21 cellular contexts compared by ENCODE assay signal in genomic region chr2:208135794-208136369, GRCh38. TPM values are rescaled to one million over a fixed set of nuclear protein-coding genes. Genes with fewer than 3 reads are reported as not detected.
"Had no signal": no experiment of that assay in that cellular context is flagged by ENCODE, and none has a peak within 500 bp of the region (broad histone marks: within the 10 kb centered on the region; RNA-seq: fewer than 3 reads in every experiment).

No MANE protein-coding gene starts in this region.

- H3K27ac ChIP-seq: epithelial cell of prostate, SJCRH30 had no signal

- DNase-seq: activated CD4-positive, alpha-beta T cell treated with anti-CD3 and anti-CD28 coated beads, Interleukin-2, amount 10 ng/mL, durations not matched to agents 7 days and 5 days; activated CD4-positive, CD25-positive, alpha-beta regulatory T cell; activated CD8-positive, alpha-beta memory T cell treated with anti-CD3 and anti-CD28 coated beads, Interleukin-2, amount 50 U/mL, for 48 hours; activated gamma-delta T cell treated with Interleukin-2 at 50 U/mL for 16 hours; activated naive CD8-positive, alpha-beta T cell treated with anti-CD3 and anti-CD28 coated beads for 36 hours; dermis blood vessel endothelial cell; foreskin melanocyte; head of caudate nucleus; retina; SJCRH30; T-helper 17 cell had no signal

- H3K4me3 ChIP-seq: SJCRH30 had no signal

- H3K36me3 ChIP-seq: SJCRH30 had no signal

- H3K4me1 ChIP-seq: SJCRH30 had no signal

- ATAC-seq: T-helper 17 cell had no signal

- H3K9me3 ChIP-seq: SJCRH30 had no signal

- H3K27me3 ChIP-seq: SJCRH30 had no signal

- FAIRE-seq: TTC549 had no signal

RNA-seq across cellular contexts. Expression of gene CRYGC, which starts 6.3 kb away (rescaled TPM):
- total RNA-seq: activated CD4-positive, alpha-beta T cell treated with anti-CD3 and anti-CD28 coated beads, Interleukin-2, amount 10 ng/mL, durations not matched to agents 7 days and 5 days; activated naive CD8-positive, alpha-beta T cell treated with anti-CD3 and anti-CD28 coated beads for 36 hours; chondrocyte; dermis blood vessel endothelial cell; fibroblast of lung; lower leg skin; mesenteric fat pad; osteocyte; SJCRH30; T-helper 17 cell; temporal lobe; ureter had no signal
- polyA plus RNA-seq: fibroblast of lung, neural cell had no signal

RNA-seq across cellular contexts. Expression of gene CRYGB, which starts 10.1 kb away (rescaled TPM):
- total RNA-seq: activated CD4-positive, alpha-beta T cell treated with anti-CD3 and anti-CD28 coated beads, Interleukin-2, amount 10 ng/mL, durations not matched to agents 7 days and 5 days; activated naive CD8-positive, alpha-beta T cell treated with anti-CD3 and anti-CD28 coated beads for 36 hours; chondrocyte; dermis blood vessel endothelial cell; fibroblast of lung; lower leg skin; mesenteric fat pad; osteocyte; SJCRH30; T-helper 17 cell; temporal lobe; ureter had no signal
- polyA plus RNA-seq: fibroblast of lung, neural cell had no signal

RNA-seq across cellular contexts. Expression of gene CRYGD, which starts 11.6 kb away (rescaled TPM):
- total RNA-seq: activated CD4-positive, alpha-beta T cell treated with anti-CD3 and anti-CD28 coated beads, Interleukin-2, amount 10 ng/mL, durations not matched to agents 7 days and 5 days; activated naive CD8-positive, alpha-beta T cell treated with anti-CD3 and anti-CD28 coated beads for 36 hours; chondrocyte; dermis blood vessel endothelial cell; fibroblast of lung; lower leg skin; mesenteric fat pad; osteocyte; SJCRH30; T-helper 17 cell; ureter had no signal
- polyA plus RNA-seq: fibroblast of lung, neural cell had no signal

RNA-seq across cellular contexts. Expression of gene CRYGA, which starts 27.5 kb away (rescaled TPM):
- total RNA-seq: activated CD4-positive, alpha-beta T cell treated with anti-CD3 and anti-CD28 coated beads, Interleukin-2, amount 10 ng/mL, durations not matched to agents 7 days and 5 days; activated naive CD8-positive, alpha-beta T cell treated with anti-CD3 and anti-CD28 coated beads for 36 hours; chondrocyte; dermis blood vessel endothelial cell; fibroblast of lung; lower leg skin; mesenteric fat pad; osteocyte; SJCRH30; T-helper 17 cell; temporal lobe; ureter had no signal
- polyA plus RNA-seq: fibroblast of lung, neural cell had no signal

RNA-seq across cellular contexts. Expression of gene C2orf80, which starts 53.9 kb away (rescaled TPM):
- total RNA-seq: activated CD4-positive, alpha-beta T cell treated with anti-CD3 and anti-CD28 coated beads, Interleukin-2, amount 10 ng/mL, durations not matched to agents 7 days and 5 days; activated naive CD8-positive, alpha-beta T cell treated with anti-CD3 and anti-CD28 coated beads for 36 hours; chondrocyte; dermis blood vessel endothelial cell; fibroblast of lung; lower leg skin; mesenteric fat pad; osteocyte; SJCRH30; T-helper 17 cell; ureter had no signal
- polyA plus RNA-seq: fibroblast of lung had no signal
